ENCODE assay signal across 21 cellular contexts in the genomic region with DNA sequence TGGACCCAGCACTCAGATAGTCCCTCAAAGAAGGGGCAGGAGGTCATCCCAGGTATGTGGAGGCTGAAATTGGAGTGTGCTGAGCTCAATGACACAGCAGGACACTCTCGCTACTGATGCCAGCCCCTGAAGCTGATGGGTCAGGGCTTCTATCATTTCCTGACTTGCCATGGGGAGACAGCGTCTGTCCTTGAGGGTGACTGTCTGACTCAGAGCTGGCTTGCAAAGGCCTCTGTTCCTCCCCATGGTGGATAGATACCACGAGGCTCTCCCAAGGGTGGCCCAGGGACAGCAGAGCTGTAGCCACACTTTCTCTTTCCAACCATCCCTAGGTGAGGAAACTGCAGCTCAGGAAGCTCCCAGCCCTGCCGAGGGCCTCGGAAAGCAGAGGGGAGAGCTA.
"Had no signal": no experiment of that assay in that cellular context is flagged by ENCODE, and none has a peak within 500 bp of the region (broad histone marks: within the 10 kb centered on the region; RNA-seq: fewer than 3 reads in every experiment).

No MANE protein-coding gene starts in this region.

- DNase-seq: activated CD4-positive, alpha-beta T cell treated with anti-CD3 and anti-CD28 coated beads for 48 hours; activated CD4-positive, alpha-beta T cell treated with anti-CD3 and anti-CD28 coated beads, Interleukin-2, amount 50 U/mL, for 4 hours; activated CD4-positive, CD25-positive, alpha-beta regulatory T cell treated with anti-CD3 and anti-CD28 coated beads, Interleukin-2, amount 50 U/mL, for 72 hours; activated CD8-positive, alpha-beta memory T cell treated with anti-CD3 and anti-CD28 coated beads, Interleukin-2, amount 50 U/mL, for 48 hours; activated CD8-positive, alpha-beta T cell treated with anti-CD3 and anti-CD28 coated beads, Interleukin-2, amount 10 ng/mL, durations not matched to agents 7 days and 5 days; activated T-cell treated with anti-CD3 and anti-CD28 coated beads, Interleukin-2, amount 50 U/mL, for 1 hour; amniotic stem cell; body of pancreas; MM.1S; NCI-H1105; NCI-H1436; NCI-H187; NCI-H2081; NCI-H510A treated with DMSO at 0.1 percent for 48 hours; NCI-H69; NK-92 treated with Interleukin-12 subunit alpha and Interleukin-12 subunit beta, amount 100 ng/mL, for 24 hours; SHP77; T-helper 17 cell; T-helper 9 cell had no signal

- H3K36me3 ChIP-seq: ascending aorta had no signal

- ATAC-seq: activated CD8-positive, alpha-beta T cell treated with anti-CD3 and anti-CD28 coated beads, Interleukin-2, amount 10 ng/mL, durations not matched to agents 7 days and 5 days; body of pancreas; T-helper 17 cell; WTC11 had no signal

- H3K27ac ChIP-seq: ascending aorta, body of pancreas had no signal

- H3K4me3 ChIP-seq: ascending aorta, body of pancreas had no signal

- H3K9me3 ChIP-seq: ascending aorta, body of pancreas had no signal
